In genomic region chr12:65100140-65100539, GRCh38 we compare ENCODE assay signal across 15 cellular contexts. TPM values are rescaled to one million over a fixed set of nuclear protein-coding genes. Genes with fewer than 3 reads are reported as not detected.
DNase-seq lines count a peak whose midpoint lies in the region; ATAC-seq, FAIRE-seq and TF ChIP-seq lines count a peak whose summit lies in the region.
"Had no signal": no experiment of that assay in that cellular context is flagged by ENCODE, and none has a peak within 500 bp of the region (broad histone marks: within the 10 kb centered on the region; RNA-seq: fewer than 3 reads in every experiment).

No MANE protein-coding gene starts in this region.

- POLR2A ChIA-PET in GM12878 (lab: Charles Lee) = interaction anchor here (1.0 kb wide), 1 partner anchor 46 kb away, joined by 3 read pairs; no protein-coding TSS in a partner anchor

- H3K4me2 ChIP-seq in GM12878 (ENCODE audit: control insufficient read depth, insufficient read depth) = no peak overlapping the region

- in situ Hi-C loops in KBM-7 (cut with MboI; ENCODE audit: low pct_unique_long_range_greater_than_20kb, low sequenced_read_pairs) (loop anchor here (25.0 kb wide), 1 partner anchor 137 kb away; no protein-coding TSS in a partner anchor), GM12878 (cut with MboI) (no loop called here)

- peak; percentile 56 for TF ChIP-seq RAD21 in GM12878 (IDR thresholded peaks at IDR 0.05; ENCODE audit: insufficient read depth, low read depth, low read length)

- intact Hi-C loops in GM12878 (cut with micrococcal nuclease; ENCODE audit: unreplicated experiment) = no loop called here
- intact Hi-C loops in left lung (cut with DNase I) = no loop called here

- TF ChIP-seq EP300 in GM12878 (IDR thresholded peaks at IDR 0.05; ENCODE audit: borderline replicate concordance in 1 of 2, control insufficient read depth in 1 of 2, low read depth in 2 of 2, low read length in 2 of 2) = no peak

- no peak for TF ChIP-seq POLR2A in GM12878 (IDR thresholded peaks at IDR 0.05; ENCODE audit: low read depth, low read length)

- H3K27ac ChIP-seq in GM12878 (ENCODE audit: control insufficient read depth, insufficient read depth) = no peak overlapping the region
- no peak overlapping the region for H3K27ac ChIP-seq in left lung

- H3K4me1 ChIP-seq in GM12878 (ENCODE audit: control insufficient read depth, insufficient read depth, low read length) = no peaks in the 10 kb centered on the region
- H3K4me1 ChIP-seq in left lung = no peaks in the 10 kb centered on the region

- H3K27me3 ChIP-seq in GM12878 (replicated peaks in 1 of 2; ENCODE audit: control insufficient read depth in 2 of 2, insufficient read depth in 2 of 2, low read length in 1 of 2) = no peaks in the 10 kb centered on the region; a peak in 1 of 4 replicates
- peaks cover 0 to 4% of the 10 kb centered on the region in 2 donors for H3K27me3 ChIP-seq in left lung

- RAD21 ChIA-PET in GM12878 (lab: Charles Lee; ENCODE audit: unreplicated experiment) = interaction anchor here (1.0 to 1.7 kb wide), 2 partner anchors 209 to 298 kb away, joined by 4 to 6 read pairs; no protein-coding TSS in a partner anchor

- DNase-seq in Daoy (ENCODE audit: low read depth) (peak; percentile 6), KBM-7 (peak; percentile 37), GM12878 (ENCODE audit: low read depth, low spot score) (no peak), left lung (no peak), A172 (ENCODE audit: low spot score) (no peak), inferior parietal cortex (ENCODE audit: extremely low spot score) (no peak)
- DNase-seq: activated CD4-positive, alpha-beta T cell treated with anti-CD3 and anti-CD28 coated beads for 48 hours; activated naive CD4-positive, alpha-beta T cell treated with anti-CD3 and anti-CD28 coated beads, Interleukin-2, amount 10 ng/mL, durations not matched to agents 7 days and 5 days; naive thymus-derived CD4-positive, alpha-beta T cell; NCI-H2029 treated with DMSO at 0.1 percent for 48 hours; SHP77; stimulated activated CD4-positive, alpha-beta T cell treated with anti-CD3 and anti-CD28 coated beads, Interleukin-15, amount 100 ng/mL, for 24 hours; stimulated activated naive B cell treated with anti-CD40 and anti-IgM and Interleukin-4, amounts not matched to agents 10 μg/mL and 1 μg/mL and 100 μg/mL, for 72 hours had no signal

- SMC1A ChIA-PET in GM12878 (lab: Charles Lee; ENCODE audit: uncharacterized antibody, unreplicated experiment) = interaction anchor here (1.0 to 3.1 kb wide), 5 partner anchors 10 to 299 kb away, joined by 3 to 16 read pairs (median 5); no protein-coding TSS in a partner anchor

- FAIRE-seq in GM12878 (lab: Jason Lieb, UNC) = no peak

- H3K36me3 ChIP-seq in GM12878 (ENCODE audit: control insufficient read depth in 2 of 2, insufficient read depth in 2 of 2, low read length in 1 of 2) (no peaks in the 10 kb centered on the region), left lung (no peaks in the 10 kb centered on the region)

- H3K9ac ChIP-seq in GM12878 (ENCODE audit: control insufficient read depth, insufficient read depth, low read length) = no peak overlapping the region

- no peak overlapping the region for H3K4me3 ChIP-seq in GM12878
- no peak overlapping the region for H3K4me3 ChIP-seq in left lung

- H3K9me3 ChIP-seq in GM12878 (replicated peaks; ENCODE audit: control insufficient read depth, insufficient read depth, low read length) (no peaks in the 10 kb centered on the region), left lung (no peaks in the 10 kb centered on the region)

- WGBS in GM12878 (ENCODE audit: insufficient coverage, insufficient replicate concordance, low lambda C conversion rate, missing lambda C conversion rate) = 18% methylated on average over 3 of the region's 3 CpGs

- H4K20me1 ChIP-seq in GM12878 (ENCODE audit: control insufficient read depth, insufficient read depth) = no peaks in the 10 kb centered on the region

- CTCF ChIA-PET in GM12878 (lab: Yijun Ruan, JAX) = interaction anchor here (1.0 to 2.1 kb wide), 4 partner anchors 132 to 298 kb away, joined by 3 to 13 read pairs (median 6); no protein-coding TSS in a partner anchor

- peak in 2 of 3 experiments; percentile 8 to 18; a peak in 1 of 6 replicates for TF ChIP-seq CTCF in GM12878 (IDR thresholded peaks at IDR 0.05 in 2 of 3, conservative IDR thresholded peaks at IDR 0.05 in 1 of 3; ENCODE audit: control insufficient read depth in 2 of 3, extremely low read depth in 1 of 3, insufficient read depth in 1 of 3, low read depth in 3 of 3, low read length in 3 of 3)
- no peak for TF ChIP-seq CTCF in left lung (IDR thresholded peaks at IDR 0.05)

- H3K79me2 ChIP-seq in GM12878 (ENCODE audit: control insufficient read depth, insufficient read depth, low read length) = no peaks in the 10 kb centered on the region

- no peak overlapping the region for H2AFZ ChIP-seq in GM12878 (ENCODE audit: control insufficient read depth, low read depth, low read length)

- ATAC-seq in GM12878 (no peak), left lung (peak; percentile 51), HG03457 (IDR thresholded peaks at IDR 0.05; ENCODE audit: unreplicated experiment) (no peak), GM19351 (IDR thresholded peaks at IDR 0.05; ENCODE audit: unreplicated experiment) (no peak)
- ATAC-seq: naive thymus-derived CD4-positive, alpha-beta T cell; stimulated activated naive B cell treated with anti-CD40 and anti-IgM and Interleukin-4, amounts not matched to agents 10 μg/mL and 1 μg/mL and 100 μg/mL, for 72 hours had no signal

- BruUV-seq in GM12878 (replicated peaks; lab: Mats Ljungman, UMichigan) = no TSS peak

TF ChIP-seq in GM12878, 131 proteins besides CTCF, POLR2A, EP300 and RAD21:
- TF ChIP-seq CREM (IDR thresholded peaks at IDR 0.05; ENCODE audit: low read depth) = no peak
- TF ChIP-seq SREBF2 (IDR thresholded peaks at IDR 0.05; ENCODE audit: low read length) = no peak
- TF ChIP-seq ESRRA (IDR thresholded peaks at IDR 0.05; ENCODE audit: low read length) = no peak
- no peak for TF ChIP-seq MYB (IDR thresholded peaks at IDR 0.05; ENCODE audit: borderline replicate concordance, low read depth, low read length)
- TF ChIP-seq PRDM15 (CRISPR knock-in tag; IDR thresholded peaks at IDR 0.05) = no peak
- TF ChIP-seq SMC3 (IDR thresholded peaks at IDR 0.05; ENCODE audit: borderline replicate concordance, low read length) = peak; percentile 41; the same call in 1 of the 2 replicates
- no peak for TF ChIP-seq SP1 (IDR thresholded peaks at IDR 0.05; ENCODE audit: low read depth, low read length)

RNA-seq across cellular contexts. Expression of gene WIF1, which starts 21.0 kb away (rescaled TPM):
- 0.29 TPM in 1 of 2 replicates, not detected in the other for total RNA-seq in Daoy (2014; rRNA removed; shearing (Covaris generic))
- not detected in 2 replicates for total RNA-seq in GM12878 (2013; cell fraction: nucleolus; rRNA removed)
- total RNA-seq in GM12878 (2014; rRNA removed) (not detected in 2 replicates), GM12878 (2014; rRNA removed; fragmentation: Illumina TruSeq; extraction: Trizol) (not detected in 2 replicates), GM12878 (2021) (not detected in 2 replicates), left lung (10 to 100 TPM; 42.5 to 78.1 TPM)
- 0.10 TPM for polyA plus RNA-seq in GM12878 (2011; ENCODE audit: low read depth)
- polyA plus RNA-seq in GM12878 (2011; rRNA removed) (not detected in 2 replicates), GM12878 (2014; fragmentation: Illumina TruSeq; extraction: Trizol) (0.04 TPM in 1 of 2 replicates, not detected in the other), GM12878 (2014; fragmentation: Nextera tagmentation; extraction: Ambion mirVana) (under 1 TPM in 1 of 2 experiments, not detected in 1; 0.05 TPM), GM12878 (2014; rRNA removed) (0.05 TPM in 1 of 2 replicates, not detected in the other), GM12878 (2016; fragmentation: Nextera tagmentation; extraction: Ambion mirVana) (not detected)
- polyA plus RNA-seq in GM12878 (2011; cell fraction: cytosol; rRNA removed) = 0.03 TPM in 2 replicates
- polyA plus RNA-seq in GM12878 (2011; cell fraction: nucleus; rRNA removed) = not detected in 2 replicates
- polyA plus RNA-seq in GM12878 (2012) = 0.10 and 0.11 TPM in 2 replicates
- not detected in 2 replicates for polyA minus RNA-seq in GM12878 (2011; rRNA and poly(A)+ RNA removed)
- not detected in 2 replicates for polyA minus RNA-seq in GM12878 (2011; cell fraction: cytosol; rRNA and poly(A)+ RNA removed)
- polyA minus RNA-seq in GM12878 (2011; cell fraction: nucleus; rRNA and poly(A)+ RNA removed) = not detected in 2 replicates
- total RNA-seq in A172 (2014; rRNA removed; shearing (Covaris generic)) = not detected in 2 replicates
- total RNA-seq: naive thymus-derived CD4-positive, alpha-beta T cell had no signal
- polyA plus RNA-seq: naive thymus-derived CD4-positive, alpha-beta T cell had no signal

Comparison
In these comparisons a context has a peak if more than half of its experiments do, and no peak if none do; other contexts are left out.
1. DNase-seq: peak in Daoy (single experiment) and KBM-7 (single experiment); none in GM12878 (single experiment), left lung (0 of 2), A172 (single experiment) and inferior parietal cortex (single experiment).
2. CTCF ChIP-seq: peak in GM12878 (2 of 3); none in left lung (0 of 2).
3. RNA of gene WIF1, which starts 21.0 kb away (total RNA-seq): 42.5 to 78.1 TPM in left lung; 0.29 TPM in Daoy, not detected in GM12878 and not detected in A172; every median in the first group is over 10 times any median in the second.